Comparison of ENCODE assay signal across 9 cellular contexts in the genomic region with DNA sequence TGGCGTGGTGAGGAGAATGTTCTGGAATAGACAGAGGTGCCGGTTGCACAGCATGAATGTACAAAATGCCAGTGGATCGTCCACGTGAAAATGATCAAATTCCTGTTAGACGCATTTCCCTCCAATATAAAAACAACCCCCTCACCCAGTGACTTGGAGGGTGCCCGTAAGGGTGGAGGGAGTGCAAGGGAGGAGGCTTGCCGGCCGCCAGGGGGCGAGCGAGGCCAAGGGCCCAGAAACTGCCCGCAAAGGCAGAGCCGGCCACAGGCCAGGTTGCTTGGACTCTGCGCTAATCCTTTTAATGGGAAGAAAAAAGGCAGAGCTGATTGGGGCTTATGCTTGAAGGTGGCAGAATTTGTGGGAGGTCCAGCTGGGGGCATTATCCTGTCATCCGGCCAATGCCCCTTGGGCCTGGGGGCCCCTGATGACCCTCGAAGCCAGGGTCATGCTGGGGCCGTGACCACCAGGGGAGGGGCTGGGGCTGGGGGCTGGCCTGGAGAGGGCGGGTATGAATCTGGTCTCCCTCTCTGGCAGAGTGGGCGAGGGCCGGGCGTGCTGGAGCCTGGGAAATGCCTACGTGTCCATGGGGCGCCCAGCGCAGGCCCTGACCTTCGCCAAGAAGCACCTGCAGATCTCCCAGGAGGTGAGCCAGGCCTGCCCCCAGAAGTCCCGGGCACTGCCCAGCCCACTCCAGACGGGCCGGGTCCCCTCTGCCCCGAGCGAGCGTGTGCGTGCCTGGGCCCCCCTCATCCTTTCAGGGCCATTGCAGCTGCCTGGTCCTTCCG. TPM values are rescaled to one million over a fixed set of nuclear protein-coding genes. Genes with fewer than 3 reads are reported as not detected.
A peak's percentile ranks its signal among the peaks of the same experiment; 100 is the strongest.
DNase-seq lines count a peak whose midpoint lies in the region; ATAC-seq and TF ChIP-seq lines count a peak whose summit lies in the region.
"Had no signal": no experiment of that assay in that cellular context is flagged by ENCODE, and none has a peak within 500 bp of the region (broad histone marks: within the 10 kb centered on the region; RNA-seq: fewer than 3 reads in every experiment).

No MANE protein-coding gene starts in this region.

- TF ChIP-seq CTCF in GM12865 (IDR thresholded peaks at IDR 0.05; ENCODE audit: insufficient read depth, low read depth, low read length, missing control alignments) = peak; percentile 97
- peak; percentile 94 to 98 (median 96) for TF ChIP-seq CTCF in body of pancreas (IDR thresholded peaks at IDR 0.05)

- peak; percentile 74 for DNase-seq in Ammon's horn (ENCODE audit: low spot score)
- peak; percentile 76 for DNase-seq in GM12865 (ENCODE audit: low read depth)
- DNase-seq in NOMO-1 (lab: John Stamatoyannopoulos, UW; ENCODE audit: unreplicated experiment in 2 of 2) = peak; percentile 78 to 81
- peak; percentile 88 to 92 (median 90) for DNase-seq in body of pancreas
- peak; percentile 23 to 51 (median 46) for DNase-seq in immature natural killer cell
- DNase-seq in stimulated activated naive B cell treated with anti-CD40 and anti-IgM and Interleukin-4, amounts not matched to agents 10 μg/mL and 1 μg/mL and 100 μg/mL, for 72 hours = no peak
- no peak for DNase-seq in COR-L47 (lab: John Stamatoyannopoulos, UW)
- no peak for DNase-seq in effector CD8-positive, alpha-beta T cell (lab: John Stamatoyannopoulos, UW)

- no peaks in the 10 kb centered on the region for H3K9me3 Mint-ChIP-seq in immature natural killer cell
- no peaks in the 10 kb centered on the region for H3K9me3 Mint-ChIP-seq in stimulated activated naive B cell treated with anti-CD40 and anti-IgM and Interleukin-4, amounts not matched to agents 10 μg/mL and 1 μg/mL and 100 μg/mL, for 72 hours
- H3K9me3 Mint-ChIP-seq: natural killer cell treated with Interleukin-12 subunit alpha and Interleukin-12 subunit beta and Interleukin-15 and Interleukin-18, amount 100 ng/mL, for 72 hours had no signal

- H3K4me3 ChIP-seq in GM12865 (ENCODE audit: low read depth, low read length) = no peak overlapping the region
- H3K4me3 ChIP-seq in body of pancreas = no peak overlapping the region

- ATAC-seq in body of pancreas = peak; percentile 52
- peak; percentile 61 to 67 for ATAC-seq in stimulated activated naive B cell treated with anti-CD40 and anti-IgM and Interleukin-4, amounts not matched to agents 10 μg/mL and 1 μg/mL and 100 μg/mL, for 72 hours (replicated peaks)

- intact Hi-C loops in body of pancreas (cut with DNase I) = loop anchor here (5.0 kb wide), 1 partner anchor 63 kb away; the partner anchor contains the start of gene SNAPC4

- peak overlapping the region; percentile 93 to 97 (median 95) for H3K27ac ChIP-seq in body of pancreas

- H3K27ac Mint-ChIP-seq in immature natural killer cell = no peak overlapping the region
- no peak overlapping the region for H3K27ac Mint-ChIP-seq in stimulated activated naive B cell treated with anti-CD40 and anti-IgM and Interleukin-4, amounts not matched to agents 10 μg/mL and 1 μg/mL and 100 μg/mL, for 72 hours
- H3K27ac Mint-ChIP-seq: natural killer cell treated with Interleukin-12 subunit alpha and Interleukin-12 subunit beta and Interleukin-15 and Interleukin-18, amount 100 ng/mL, for 72 hours had no signal

- peaks cover 0 to 1% (median 0%) of the 10 kb centered on the region in 3 donors for H3K27me3 Mint-ChIP-seq in immature natural killer cell (ENCODE audit: low read depth in 3 of 3)
- H3K27me3 Mint-ChIP-seq in stimulated activated naive B cell treated with anti-CD40 and anti-IgM and Interleukin-4, amounts not matched to agents 10 μg/mL and 1 μg/mL and 100 μg/mL, for 72 hours = no peaks in the 10 kb centered on the region
- H3K27me3 Mint-ChIP-seq: natural killer cell treated with Interleukin-12 subunit alpha and Interleukin-12 subunit beta and Interleukin-15 and Interleukin-18, amount 100 ng/mL, for 72 hours had no signal

- H3K4me1 ChIP-seq in body of pancreas = peaks cover 58% of the 10 kb centered on the region

- peaks cover 0 to 4% of the 10 kb centered on the region in 2 donors for H3K4me1 Mint-ChIP-seq in immature natural killer cell
- peaks cover 0 to 6% of the 10 kb centered on the region in 2 donors for H3K4me1 Mint-ChIP-seq in stimulated activated naive B cell treated with anti-CD40 and anti-IgM and Interleukin-4, amounts not matched to agents 10 μg/mL and 1 μg/mL and 100 μg/mL, for 72 hours

- no peaks in the 10 kb centered on the region for H3K27me3 ChIP-seq in body of pancreas

- H3K9me3 ChIP-seq in body of pancreas = no peaks in the 10 kb centered on the region

- no peaks in the 10 kb centered on the region for H3K36me3 Mint-ChIP-seq in immature natural killer cell
- H3K36me3 Mint-ChIP-seq in stimulated activated naive B cell treated with anti-CD40 and anti-IgM and Interleukin-4, amounts not matched to agents 10 μg/mL and 1 μg/mL and 100 μg/mL, for 72 hours = peaks cover 0 to 3% of the 10 kb centered on the region in 2 donors
- H3K36me3 Mint-ChIP-seq: natural killer cell treated with Interleukin-12 subunit alpha and Interleukin-12 subunit beta and Interleukin-15 and Interleukin-18, amount 100 ng/mL, for 72 hours had no signal

- TF ChIP-seq POLR2A in body of pancreas (IDR thresholded peaks at IDR 0.05) = peak; percentile 66 to 77 (median 66)

- WGBS in body of pancreas, 2 donors = 34 to 47% methylated on average over 16 to 32 of the region's 32 CpGs

- no peaks in the 10 kb centered on the region for H3K36me3 ChIP-seq in body of pancreas (replicated peaks in 1 of 2; ENCODE audit: insufficient read depth in 1 of 2, low read depth in 2 of 2)

- no peak overlapping the region for H3K4me3 Mint-ChIP-seq in immature natural killer cell
- H3K4me3 Mint-ChIP-seq in stimulated activated naive B cell treated with anti-CD40 and anti-IgM and Interleukin-4, amounts not matched to agents 10 μg/mL and 1 μg/mL and 100 μg/mL, for 72 hours = no peak overlapping the region
- H3K4me3 Mint-ChIP-seq: natural killer cell treated with Interleukin-12 subunit alpha and Interleukin-12 subunit beta and Interleukin-15 and Interleukin-18, amount 100 ng/mL, for 72 hours had no signal

RNA-seq across cellular contexts. Expression of gene GPSM1, which starts 12.0 kb away (rescaled TPM):
- 10 to 100 TPM; 15.8 to 23.1 TPM for total RNA-seq in body of pancreas
- polyA plus RNA-seq in immature natural killer cell = 1 to 10 TPM in 1 of 3 donors, under 1 TPM in 1, not detected in 1; 0.43 to 1.3 TPM

RNA-seq across cellular contexts. Expression of gene DNLZ, which starts 24.2 kb away (rescaled TPM):
- 10 to 100 TPM; 24.1 to 31.3 TPM for total RNA-seq in body of pancreas
- 10 to 100 TPM; 58.4 to 77.4 (median 61.8) TPM for polyA plus RNA-seq in immature natural killer cell

RNA-seq across cellular contexts. Expression of gene CARD9, which starts 34.1 kb away (rescaled TPM):
- total RNA-seq in body of pancreas = 1 to 10 TPM in 1 of 2 donors, under 1 TPM in 1; 0.78 to 1.3 TPM
- polyA plus RNA-seq in immature natural killer cell = under 1 TPM in 2 of 3 donors, not detected in 1; 0.28 to 0.56 TPM

RNA-seq across cellular contexts. Expression of gene CCDC187, which starts 35.5 kb away (rescaled TPM):
- total RNA-seq in body of pancreas = 1 to 10 TPM; 1.3 to 2.3 TPM
- not detected for polyA plus RNA-seq in immature natural killer cell
- total RNA-seq: natural killer cell treated with Interleukin-12 subunit alpha and Interleukin-12 subunit beta and Interleukin-15 and Interleukin-18, amount 100 ng/mL, for 72 hours had no signal

Comparison
In these comparisons a context has a peak if more than half of its experiments do, and no peak if none do; other contexts are left out.
1. DNase-seq: peak in Ammon's horn (single experiment), GM12865 (single experiment), NOMO-1 (2 of 2), body of pancreas (4 of 4) and immature natural killer cell (3 of 3); none in stimulated activated naive B cell treated with anti-CD40 and anti-IgM and Interleukin-4, amounts not matched to agents 10 μg/mL and 1 μg/mL and 100 μg/mL, for 72 hours (single experiment), COR-L47 (single experiment) and effector CD8-positive, alpha-beta T cell (single experiment).